Comparison of ENCODE assay signal across 1 cellular context in the genomic region with DNA sequence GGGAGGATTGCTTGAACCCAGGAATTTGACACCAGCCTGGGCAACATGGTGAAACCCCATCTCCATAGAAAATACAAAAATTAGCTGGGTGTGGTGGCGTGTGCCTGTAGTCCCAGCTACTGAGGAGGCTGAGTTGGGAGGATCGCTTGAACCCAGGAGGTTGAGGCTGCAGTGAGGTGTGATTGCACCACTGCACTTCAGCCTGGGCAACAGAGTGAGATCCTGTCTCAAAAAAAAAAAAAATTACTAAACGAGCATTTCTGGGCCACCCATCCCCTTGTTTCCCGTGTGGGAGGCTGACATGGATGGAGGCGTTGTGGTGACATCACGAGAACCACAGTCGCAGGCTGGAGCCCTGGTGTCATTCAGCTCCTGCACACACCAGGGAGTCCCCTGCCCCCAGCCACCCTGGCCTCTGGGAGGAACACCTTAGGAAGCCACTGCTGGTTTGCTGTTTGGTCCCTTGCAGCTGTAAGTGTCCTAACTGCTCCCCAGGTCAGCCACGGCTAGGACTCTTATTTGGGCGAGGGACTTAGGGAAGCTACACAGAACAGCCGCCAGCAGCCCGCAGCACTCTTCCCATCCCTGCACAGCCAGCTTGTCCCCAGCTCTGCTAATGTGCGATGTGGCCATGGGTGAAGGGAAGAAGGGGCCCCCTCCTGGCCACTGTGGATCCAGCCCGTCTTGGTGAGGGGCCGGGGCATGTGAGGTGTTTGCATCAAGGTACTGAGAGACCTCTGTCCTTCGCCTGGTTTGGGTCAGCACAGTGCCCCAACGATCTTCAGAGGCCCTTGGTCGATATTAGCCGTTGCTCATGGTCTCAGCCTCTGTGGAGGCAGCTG.
TF ChIP-seq lines count a peak whose summit lies in the region.

No MANE protein-coding gene starts in this region.

TF ChIP-seq in HEK293, 187 proteins besides CTCF, POLR2A, EP300 and RAD21 (continued from another document):
- TF ChIP-seq, protein P1, sequence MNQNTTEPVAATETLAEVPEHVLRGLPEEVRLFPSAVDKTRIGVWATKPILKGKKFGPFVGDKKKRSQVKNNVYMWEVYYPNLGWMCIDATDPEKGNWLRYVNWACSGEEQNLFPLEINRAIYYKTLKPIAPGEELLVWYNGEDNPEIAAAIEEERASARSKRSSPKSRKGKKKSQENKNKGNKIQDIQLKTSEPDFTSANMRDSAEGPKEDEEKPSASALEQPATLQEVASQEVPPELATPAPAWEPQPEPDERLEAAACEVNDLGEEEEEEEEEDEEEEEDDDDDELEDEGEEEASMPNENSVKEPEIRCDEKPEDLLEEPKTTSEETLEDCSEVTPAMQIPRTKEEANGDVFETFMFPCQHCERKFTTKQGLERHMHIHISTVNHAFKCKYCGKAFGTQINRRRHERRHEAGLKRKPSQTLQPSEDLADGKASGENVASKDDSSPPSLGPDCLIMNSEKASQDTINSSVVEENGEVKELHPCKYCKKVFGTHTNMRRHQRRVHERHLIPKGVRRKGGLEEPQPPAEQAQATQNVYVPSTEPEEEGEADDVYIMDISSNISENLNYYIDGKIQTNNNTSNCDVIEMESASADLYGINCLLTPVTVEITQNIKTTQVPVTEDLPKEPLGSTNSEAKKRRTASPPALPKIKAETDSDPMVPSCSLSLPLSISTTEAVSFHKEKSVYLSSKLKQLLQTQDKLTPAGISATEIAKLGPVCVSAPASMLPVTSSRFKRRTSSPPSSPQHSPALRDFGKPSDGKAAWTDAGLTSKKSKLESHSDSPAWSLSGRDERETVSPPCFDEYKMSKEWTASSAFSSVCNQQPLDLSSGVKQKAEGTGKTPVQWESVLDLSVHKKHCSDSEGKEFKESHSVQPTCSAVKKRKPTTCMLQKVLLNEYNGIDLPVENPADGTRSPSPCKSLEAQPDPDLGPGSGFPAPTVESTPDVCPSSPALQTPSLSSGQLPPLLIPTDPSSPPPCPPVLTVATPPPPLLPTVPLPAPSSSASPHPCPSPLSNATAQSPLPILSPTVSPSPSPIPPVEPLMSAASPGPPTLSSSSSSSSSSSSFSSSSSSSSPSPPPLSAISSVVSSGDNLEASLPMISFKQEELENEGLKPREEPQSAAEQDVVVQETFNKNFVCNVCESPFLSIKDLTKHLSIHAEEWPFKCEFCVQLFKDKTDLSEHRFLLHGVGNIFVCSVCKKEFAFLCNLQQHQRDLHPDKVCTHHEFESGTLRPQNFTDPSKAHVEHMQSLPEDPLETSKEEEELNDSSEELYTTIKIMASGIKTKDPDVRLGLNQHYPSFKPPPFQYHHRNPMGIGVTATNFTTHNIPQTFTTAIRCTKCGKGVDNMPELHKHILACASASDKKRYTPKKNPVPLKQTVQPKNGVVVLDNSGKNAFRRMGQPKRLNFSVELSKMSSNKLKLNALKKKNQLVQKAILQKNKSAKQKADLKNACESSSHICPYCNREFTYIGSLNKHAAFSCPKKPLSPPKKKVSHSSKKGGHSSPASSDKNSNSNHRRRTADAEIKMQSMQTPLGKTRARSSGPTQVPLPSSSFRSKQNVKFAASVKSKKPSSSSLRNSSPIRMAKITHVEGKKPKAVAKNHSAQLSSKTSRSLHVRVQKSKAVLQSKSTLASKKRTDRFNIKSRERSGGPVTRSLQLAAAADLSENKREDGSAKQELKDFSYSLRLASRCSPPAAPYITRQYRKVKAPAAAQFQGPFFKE (tag by site-specific recombination; IDR thresholded peaks at IDR 0.05; ENCODE audit: borderline replicate concordance): no peak
- TF ChIP-seq ZNF843 (tag by site-specific recombination; IDR thresholded peaks at IDR 0.05) (no peak), ZNF133 (tag by site-specific recombination; IDR thresholded peaks at IDR 0.05) (no peak), ZNF600 (tag by site-specific recombination; IDR thresholded peaks at IDR 0.05) (0 out of 2 replicates have a peak, but pooled peaks have one; percentile 30), MYNN (tag by site-specific recombination; IDR thresholded peaks at IDR 0.05; ENCODE audit: borderline replicate concordance) (peak; percentile 89), ZSCAN16 (tag by site-specific recombination; IDR thresholded peaks at IDR 0.05) (no peak), ZFP69B (tag by site-specific recombination; IDR thresholded peaks at IDR 0.05) (no peak), ZNF112 (tag by site-specific recombination; IDR thresholded peaks at IDR 0.05) (no peak), OVOL3 (tag by site-specific recombination; IDR thresholded peaks at IDR 0.05) (no peak), ZFP41 (tag by site-specific recombination; IDR thresholded peaks at IDR 0.05; ENCODE audit: borderline replicate concordance) (no peak), ZBTB48 (tag by site-specific recombination; IDR thresholded peaks at IDR 0.05) (peak; percentile 15; the same call in 1 of the 2 replicates)
TF ChIP-seq in HEK293: peak in this region for 7.
